23 cellular contexts compared by ENCODE assay signal in the genomic region with DNA sequence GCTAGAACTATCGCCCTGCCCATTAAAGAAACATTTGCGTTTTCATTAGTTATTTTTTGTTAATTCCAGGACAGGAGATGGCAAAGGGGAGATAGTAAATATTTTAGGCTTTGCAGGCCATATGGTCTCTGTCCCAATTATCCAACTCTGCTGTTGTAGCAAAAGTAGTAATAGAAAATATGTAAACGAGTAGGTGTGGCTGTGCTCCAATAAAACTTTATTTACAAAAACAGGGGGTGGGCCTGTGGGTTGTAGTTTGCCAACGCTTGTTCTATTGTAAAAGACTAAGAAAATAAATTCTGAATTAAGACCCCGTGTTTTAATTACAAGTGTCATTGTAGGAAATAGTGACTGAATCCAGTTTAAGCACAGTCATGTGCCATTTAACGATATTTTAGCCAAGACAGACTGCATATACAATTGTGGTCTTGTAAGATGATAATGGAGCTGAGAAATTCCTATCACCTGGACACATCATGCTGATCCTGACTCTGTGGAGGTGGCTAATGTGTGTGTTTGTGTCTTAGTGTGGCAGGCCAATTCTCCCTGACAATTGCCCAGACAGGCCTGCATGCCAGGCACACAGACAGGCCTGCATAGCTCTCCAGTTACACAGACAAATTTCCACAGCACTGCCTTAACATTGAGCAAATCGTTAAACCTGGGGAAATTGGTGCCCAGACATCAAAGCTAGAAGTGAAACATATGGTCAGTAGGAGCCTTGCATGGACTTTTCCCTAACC.
"Had no signal": no experiment of that assay in that cellular context is flagged by ENCODE, and none has a peak within 500 bp of the region (broad histone marks: within the 10 kb centered on the region; RNA-seq: fewer than 3 reads in every experiment).

No MANE protein-coding gene starts in this region.

- H3K27ac ChIP-seq: heart left ventricle, neutrophil, psoas muscle, right lobe of liver, spleen, tibial artery, upper lobe of left lung, uterus had no signal

- H3K4me1 ChIP-seq: heart left ventricle, psoas muscle, spleen, tibial artery, upper lobe of left lung, uterus had no signal

- H3K27ac Mint-ChIP-seq: dendritic cell treated with granulocyte-macrophage colony-stimulating factor and Interleukin-4, amounts not matched to agents 40 ng/mL and 50 ng/mL, for 4 days; effector memory CD8-positive, alpha-beta T cell; naive B cell; nephron; stimulated activated memory B cell treated with anti-CD40 and anti-IgM and Interleukin-4, amounts not matched to agents 10 μg/mL and 1 μg/mL and 100 μg/mL, for 72 hours; stimulated activated naive CD8-positive, alpha-beta T cell treated with anti-CD3 and anti-CD28 coated beads, Interleukin-15, Interleukin-2, amounts not matched to agents 100 ng/mL and 50 ng/mL, for 24 hours had no signal

- ATAC-seq: effector memory CD8-positive, alpha-beta T cell; heart left ventricle; left lobe of liver; psoas muscle; right lobe of liver; stimulated activated memory B cell treated with anti-CD40 and anti-IgM and Interleukin-4, amounts not matched to agents 10 μg/mL and 1 μg/mL and 100 μg/mL, for 72 hours had no signal

- DNase-seq: effector memory CD8-positive, alpha-beta T cell; heart left ventricle; hypothalamus; naive B cell; psoas muscle; retina; right lobe of liver; spleen; stimulated activated CD4-positive, alpha-beta T cell treated with anti-CD3 and anti-CD28 coated beads, Interleukin-15, amount 100 ng/mL, for 24 hours; stimulated activated CD4-positive, alpha-beta T cell treated with anti-CD3 and anti-CD28 coated beads, Interleukin-1b, Interleukin-23, amount 100 ng/mL, for 48 hours; stimulated activated CD4-positive, alpha-beta T cell treated with anti-CD3 and anti-CD28 coated beads, Interleukin-4, amount 100 ng/mL, for 24 hours; tibial artery; upper lobe of left lung; uterus had no signal

- H3K27me3 Mint-ChIP-seq: dendritic cell treated with granulocyte-macrophage colony-stimulating factor and Interleukin-4, amounts not matched to agents 40 ng/mL and 50 ng/mL, for 4 days had no signal

- H3K36me3 Mint-ChIP-seq: naive B cell; stimulated activated memory B cell treated with anti-CD40 and anti-IgM and Interleukin-4, amounts not matched to agents 10 μg/mL and 1 μg/mL and 100 μg/mL, for 72 hours had no signal

- FAIRE-seq: colon, frontal cortex, islet of Langerhans had no signal

- H3K4me1 Mint-ChIP-seq: naive B cell; nephron; stimulated activated memory B cell treated with anti-CD40 and anti-IgM and Interleukin-4, amounts not matched to agents 10 μg/mL and 1 μg/mL and 100 μg/mL, for 72 hours had no signal

- H3K27me3 ChIP-seq: right lobe of liver, tibial artery, upper lobe of left lung, uterus had no signal

- H3K4me3 Mint-ChIP-seq: dendritic cell treated with granulocyte-macrophage colony-stimulating factor and Interleukin-4, amounts not matched to agents 40 ng/mL and 50 ng/mL, for 4 days; effector memory CD8-positive, alpha-beta T cell; naive B cell; nephron; stimulated activated memory B cell treated with anti-CD40 and anti-IgM and Interleukin-4, amounts not matched to agents 10 μg/mL and 1 μg/mL and 100 μg/mL, for 72 hours; stimulated activated naive CD8-positive, alpha-beta T cell treated with anti-CD3 and anti-CD28 coated beads, Interleukin-15, Interleukin-2, amounts not matched to agents 100 ng/mL and 50 ng/mL, for 24 hours had no signal

- H3K9me3 Mint-ChIP-seq: dendritic cell treated with granulocyte-macrophage colony-stimulating factor and Interleukin-4, amounts not matched to agents 40 ng/mL and 50 ng/mL, for 4 days; effector memory CD8-positive, alpha-beta T cell; nephron; stimulated activated memory B cell treated with anti-CD40 and anti-IgM and Interleukin-4, amounts not matched to agents 10 μg/mL and 1 μg/mL and 100 μg/mL, for 72 hours; stimulated activated naive CD8-positive, alpha-beta T cell treated with anti-CD3 and anti-CD28 coated beads, Interleukin-15, Interleukin-2, amounts not matched to agents 100 ng/mL and 50 ng/mL, for 24 hours had no signal

- H3K4me3 ChIP-seq: heart left ventricle, psoas muscle, right lobe of liver, spleen, tibial artery, upper lobe of left lung, uterus had no signal

- H3K36me3 ChIP-seq: heart left ventricle, neutrophil, right lobe of liver, spleen, tibial artery, upper lobe of left lung, uterus had no signal
